In genomic region chr12:78519422-78519821, GRCh38 we compare ENCODE assay signal across 26 cellular contexts.
"Had no signal": no experiment of that assay in that cellular context is flagged by ENCODE, and none has a peak within 500 bp of the region (broad histone marks: within the 10 kb centered on the region; RNA-seq: fewer than 3 reads in every experiment).

No MANE protein-coding gene starts in this region.

- DNase-seq: activated B cell treated with CpG ODN at 0.5 μM for 24 hours; activated CD4-positive, alpha-beta T cell treated with anti-CD3 and anti-CD28 coated beads for 48 hours; activated CD4-positive, alpha-beta T cell treated with anti-CD3 and anti-CD28 coated beads, Interleukin-2, amount 50 U/mL, for 1 hour; activated CD4-positive, alpha-beta T cell treated with anti-CD3 and anti-CD28 coated beads, Interleukin-2, amount 50 U/mL, for 48 hours; activated CD8-positive, alpha-beta memory T cell treated with anti-CD3 and anti-CD28 coated beads for 24 hours; activated CD8-positive, alpha-beta T cell treated with anti-CD3 and anti-CD28 coated beads for 36 hours; activated gamma-delta T cell treated with Interleukin-2 at 50 U/mL for 16 hours; activated naive CD4-positive, alpha-beta T cell treated with anti-CD3 and anti-CD28 coated beads, Interleukin-2, amount 50 U/mL, for 16 hours; activated naive CD4-positive, alpha-beta T cell treated with Interleukin-2 at 50 U/mL for 16 hours; activated T-cell treated with anti-CD3 and anti-CD28 coated beads, Interleukin-2, amount 50 U/mL, for 4 hours; amniotic stem cell; anterior cingulate cortex; brain microvascular endothelial cell; caudate nucleus; colonic mucosa; effector CD8-positive, alpha-beta T cell; esophagus squamous epithelium; foreskin melanocyte; heart right ventricle; T-helper 2 cell had no signal

- H3K4me1 ChIP-seq: colonic mucosa, esophagus squamous epithelium, gastroesophageal sphincter, heart right ventricle had no signal

- H3K27ac ChIP-seq: brain microvascular endothelial cell, colonic mucosa, epithelial cell of prostate, esophagus squamous epithelium, gastroesophageal sphincter, heart right ventricle, VCaP had no signal

- H3K4me3 Mint-ChIP-seq: activated B cell treated with CpG ODN at 0.5 μM for 24 hours; activated CD8-positive, alpha-beta T cell treated with anti-CD3 and anti-CD28 coated beads for 36 hours; activated naive CD8-positive, alpha-beta T cell; activated T-cell treated with anti-CD3 and anti-CD28 coated beads, Interleukin-2, amount 50 U/mL, for 4 hours had no signal

- H3K9me3 ChIP-seq: colonic mucosa had no signal

- H3K27ac Mint-ChIP-seq: activated B cell treated with CpG ODN at 0.5 μM for 24 hours; activated CD8-positive, alpha-beta T cell treated with anti-CD3 and anti-CD28 coated beads for 36 hours; activated naive CD8-positive, alpha-beta T cell; activated T-helper 2 cell treated with anti-CD3 and anti-CD28 coated beads, Interferon-gamma antibody, Interleukin-2, Interleukin-4, amounts not matched to agents 10 μg/mL and 5 μg/mL and 100 μg/mL, durations not matched to agents 14 hours and 24 hours and 36 hours had no signal

- H3K36me3 Mint-ChIP-seq: activated naive CD8-positive, alpha-beta T cell had no signal

- H3K36me3 ChIP-seq: brain microvascular endothelial cell, colonic mucosa, esophagus squamous epithelium, gastroesophageal sphincter, heart right ventricle had no signal

- H3K27me3 ChIP-seq: brain microvascular endothelial cell, colonic mucosa, esophagus squamous epithelium, gastroesophageal sphincter, heart right ventricle had no signal

- H3K4me3 ChIP-seq: colonic mucosa, esophagus squamous epithelium, gastroesophageal sphincter, heart right ventricle had no signal

- H3K4me1 Mint-ChIP-seq: activated B cell treated with CpG ODN at 0.5 μM for 24 hours had no signal

- H3K27me3 Mint-ChIP-seq: activated B cell treated with CpG ODN at 0.5 μM for 24 hours; activated CD8-positive, alpha-beta T cell treated with anti-CD3 and anti-CD28 coated beads for 36 hours; activated naive CD8-positive, alpha-beta T cell had no signal

- ATAC-seq: activated CD4-positive, CD25-positive, alpha-beta regulatory T cell treated with anti-CD3 and anti-CD28 coated beads, Interleukin-2, amount 50 U/mL, for 24 hours; activated CD8-positive, alpha-beta T cell treated with anti-CD3 and anti-CD28 coated beads for 36 hours; activated T-cell treated with anti-CD3 and anti-CD28 coated beads, Interleukin-2, amount 50 U/mL, for 4 hours; gastroesophageal sphincter; heart right ventricle had no signal
